In the genomic region with DNA sequence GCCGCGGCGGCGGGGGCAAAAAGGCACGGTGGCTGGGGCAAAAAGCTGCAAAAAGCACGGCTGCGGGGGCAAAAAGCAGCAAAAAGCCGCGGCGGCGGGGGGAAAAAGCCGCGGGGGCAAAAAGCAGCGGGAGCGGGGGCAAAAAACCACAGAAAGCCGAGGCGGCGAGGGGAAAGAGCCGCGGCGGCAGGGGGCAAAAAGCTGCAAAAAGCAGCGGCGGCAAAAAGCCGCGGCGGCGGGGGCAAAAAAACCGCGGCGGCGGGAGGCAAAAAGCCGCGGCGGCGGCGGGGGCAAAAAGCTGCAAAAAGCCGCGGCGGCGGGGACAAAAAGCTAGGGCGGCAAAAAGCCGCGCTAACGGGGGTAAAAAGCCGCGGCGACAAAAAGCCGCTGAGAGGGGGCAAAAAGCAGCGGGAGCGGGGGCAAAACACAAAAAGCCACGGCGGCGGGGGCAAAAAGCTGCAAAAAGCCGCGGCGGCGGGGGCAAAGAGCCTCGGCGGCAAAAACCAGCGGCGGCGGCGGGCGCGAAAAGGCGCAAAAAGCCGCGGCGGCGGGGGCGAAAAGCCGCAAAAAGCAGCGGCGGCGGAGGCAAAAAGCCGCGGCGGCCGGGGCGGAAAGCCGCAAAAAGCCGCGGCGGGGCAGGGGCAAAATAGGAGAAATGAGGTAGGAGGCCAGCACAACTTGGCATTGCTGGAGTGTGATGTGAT, we compare ENCODE assay signal across 8 cellular contexts.
A peak's percentile ranks its signal among the peaks of the same experiment; 100 is the strongest.
DNase-seq lines count a peak whose midpoint lies in the region; ATAC-seq and TF ChIP-seq lines count a peak whose summit lies in the region.

No MANE protein-coding gene starts in this region.

- H3K4me2 ChIP-seq in DOHH2 (ENCODE audit: low read length) (peak overlapping the region; percentile 45), trophoblast cell (ENCODE audit: low read length) (peak overlapping the region; percentile 89)

- no peak overlapping the region for H2AK5ac ChIP-seq in trophoblast cell (ENCODE audit: low read length)

- TF ChIP-seq CTCF in DOHH2 (IDR thresholded peaks at IDR 0.05; ENCODE audit: low read depth, low read length, poor library complexity, severe bottlenecking) (no peak), epithelial cell of esophagus (IDR thresholded peaks at IDR 0.05; ENCODE audit: insufficient read depth, low read depth, low read length, missing control alignments) (no peak)

- H3K23ac ChIP-seq in trophoblast cell (ENCODE audit: low read length): no peak overlapping the region

- in situ Hi-C loops in KBM-7 (cut with MboI; ENCODE audit: low pct_unique_long_range_greater_than_20kb, low sequenced_read_pairs): no loop called here

- H3K27me3 ChIP-seq in DOHH2 (ENCODE audit: control insufficient read depth, low read length): peaks cover 17% of the 10 kb centered on the region
- peaks cover 16% of the 10 kb centered on the region for H3K27me3 ChIP-seq in trophoblast cell (ENCODE audit: insufficient read depth, low read length)

- no peak overlapping the region for H2BK5ac ChIP-seq in trophoblast cell (ENCODE audit: low read depth, low read length, poor library complexity)

- H3K4me3 ChIP-seq in DOHH2 (ENCODE audit: low read length): peak overlapping the region; percentile 38; the same call in 1 of the 2 replicates
- peak overlapping the region; percentile 39 for H3K4me3 ChIP-seq in epithelial cell of esophagus (ENCODE audit: low read length)
- H3K4me3 ChIP-seq in trophoblast cell (ENCODE audit: low read depth, low read length): peak overlapping the region; percentile 52

- H4K20me1 ChIP-seq in DOHH2 (ENCODE audit: control insufficient read depth, insufficient read depth, low read depth, low read length): no peaks in the 10 kb centered on the region

- H3K9me3 ChIP-seq in DOHH2 (ENCODE audit: control insufficient read depth, insufficient read depth, low read length) (no peaks in the 10 kb centered on the region; the same call in 1 of the 2 replicates), trophoblast cell (ENCODE audit: insufficient read depth, low read depth, low read length) (no peaks in the 10 kb centered on the region)

- no peaks in the 10 kb centered on the region for H3F3A ChIP-seq in DOHH2 (ENCODE audit: control insufficient read depth, insufficient read depth)

- no peak overlapping the region for H3K9ac ChIP-seq in trophoblast cell (ENCODE audit: low read length)

- H3K79me2 ChIP-seq in DOHH2 (ENCODE audit: control insufficient read depth, low read length): no peaks in the 10 kb centered on the region
- no peaks in the 10 kb centered on the region for H3K79me2 ChIP-seq in trophoblast cell (ENCODE audit: control insufficient read depth, insufficient read depth, low read length, poor library complexity)

- H2BK120ac ChIP-seq in trophoblast cell (ENCODE audit: insufficient read depth, low read length, poor library complexity): no peak overlapping the region

- no peak overlapping the region for H3K14ac ChIP-seq in trophoblast cell (ENCODE audit: low read length)

- no peak overlapping the region for H4K12ac ChIP-seq in trophoblast cell (ENCODE audit: low read depth, low read length)

- peak; percentile 10 for DNase-seq in KBM-7
- no peak for DNase-seq in epithelial cell of esophagus (ENCODE audit: low read depth)
- DNase-seq in trophoblast cell: no peak
- DNase-seq in globus pallidus (ENCODE audit: low spot score): no peak
- DNase-seq in OCI-M1 (lab: John Stamatoyannopoulos, UW): no peak

- no peak overlapping the region for H4K91ac ChIP-seq in trophoblast cell (ENCODE audit: low read depth, low read length)

- H4K8ac ChIP-seq in trophoblast cell (ENCODE audit: low read depth, low read length): no peak overlapping the region

- no CpG with 5 or more reads among the region's 84 CpGs for WGBS in trophoblast cell (ENCODE audit: extremely low coverage, insufficient coverage, insufficient read length)

- H3K4me1 ChIP-seq in DOHH2 (ENCODE audit: control insufficient read depth, low read length) (no peaks in the 10 kb centered on the region), trophoblast cell (ENCODE audit: control insufficient read depth in 1 of 2, insufficient read depth in 2 of 2, low read length in 2 of 2) (no peaks in the 10 kb centered on the region)

- no peaks in the 10 kb centered on the region for H3K9me2 ChIP-seq in DOHH2 (replicated peaks; ENCODE audit: control insufficient read depth, low read length)

- H2AFZ ChIP-seq in trophoblast cell (ENCODE audit: insufficient read depth, low read length, poor library complexity): no peak overlapping the region

- H3K27ac ChIP-seq in DOHH2 (ENCODE audit: low read depth, low read length) (no peak overlapping the region), trophoblast cell (ENCODE audit: low read depth, low read length) (no peak overlapping the region)

- ATAC-seq in GM18519 (IDR thresholded peaks at IDR 0.05; ENCODE audit: low FRiP score, unreplicated experiment) (no peak), GM21526 (IDR thresholded peaks at IDR 0.05; ENCODE audit: low FRiP score, unreplicated experiment) (no peak)

- H3K36me3 ChIP-seq in DOHH2 (ENCODE audit: control insufficient read depth, low read length) (no peaks in the 10 kb centered on the region), trophoblast cell (ENCODE audit: control insufficient read depth in 1 of 2, insufficient read depth in 2 of 2, low read length in 2 of 2) (no peaks in the 10 kb centered on the region)

- H3K18ac ChIP-seq in trophoblast cell (ENCODE audit: low read length): no peak overlapping the region

- H3K4ac ChIP-seq in trophoblast cell (ENCODE audit: low read depth, low read length): no peak overlapping the region

- no peaks in the 10 kb centered on the region for H3K79me1 ChIP-seq in trophoblast cell (ENCODE audit: low read length)

- no peak overlapping the region for H2BK12ac ChIP-seq in trophoblast cell (ENCODE audit: low read length)
